In genomic region chr9:95175523-95175922, GRCh38 we compare ENCODE assay signal across 29 cellular contexts.
DNase-seq lines count a peak whose midpoint lies in the region; ATAC-seq and TF ChIP-seq lines count a peak whose summit lies in the region.
"Had no signal": no experiment of that assay in that cellular context is flagged by ENCODE, and none has a peak within 500 bp of the region (broad histone marks: within the 10 kb centered on the region; RNA-seq: fewer than 3 reads in every experiment).

No MANE protein-coding gene starts in this region.

- H3K36me3 Mint-ChIP-seq in endothelial cell (ENCODE audit: low read depth, unreplicated experiment) (no peaks in the 10 kb centered on the region), osteocyte (ENCODE audit: unreplicated experiment) (no peaks in the 10 kb centered on the region)

- ATAC-seq in GM18867 (IDR thresholded peaks at IDR 0.05; ENCODE audit: unreplicated experiment): no peak
- ATAC-seq: K562; mucosa of descending colon; Panc1; stimulated activated naive B cell treated with anti-CD40 and anti-IgM and Interleukin-4, amounts not matched to agents 10 μg/mL and 1 μg/mL and 100 μg/mL, for 72 hours had no signal

- H3K4me3 Mint-ChIP-seq in endothelial cell (ENCODE audit: unreplicated experiment): no peak overlapping the region
- H3K4me3 Mint-ChIP-seq in osteocyte (ENCODE audit: unreplicated experiment): no peak overlapping the region
- H3K4me3 Mint-ChIP-seq: activated CD4-positive, alpha-beta memory T cell treated with anti-CD3 and anti-CD28 coated beads, Interleukin-2, amount 10 ng/mL, durations not matched to agents 7 days and 5 days; nephron; stimulated activated naive B cell treated with anti-CD40 and anti-IgM and Interleukin-4, amounts not matched to agents 10 μg/mL and 1 μg/mL and 100 μg/mL, for 72 hours had no signal

- DNase-seq in DMS 273 (lab: John Stamatoyannopoulos, UW; ENCODE audit: unreplicated experiment): peak; percentile 81
- peak; percentile 33 for DNase-seq in NCI-H128 (lab: John Stamatoyannopoulos, UW; ENCODE audit: unreplicated experiment)
- DNase-seq in NCI-H2171 treated with DMSO at 0.1 percent for 48 hours (lab: John Stamatoyannopoulos, UW): peak; percentile 97
- DNase-seq in endothelial cell (ENCODE audit: low spot score): no peak
- DNase-seq in dermis blood vessel endothelial cell: no peak
- DNase-seq in osteocyte (ENCODE audit: extremely low spot score, unreplicated experiment): no peak
- DNase-seq in KG1 (lab: John Stamatoyannopoulos, UW): no peak
- DNase-seq: ACHN; activated CD4-positive, alpha-beta memory T cell treated with anti-CD3 and anti-CD28 coated beads, Interleukin-2, amount 10 ng/mL, durations not matched to agents 7 days and 5 days; activated gamma-delta T cell; activated T-cell treated with anti-CD3 and anti-CD28 coated beads for 4 hours; Calu3; EL; head of caudate nucleus; kidney glomerular epithelial cell; mucosa of descending colon; NCI-H2029; posterior cingulate gyrus; right lobe of liver; SIG-M5; stimulated activated CD4-positive, alpha-beta T cell treated with anti-CD3 and anti-CD28 coated beads, Interleukin-12 subunit alpha, Interleukin-12 subunit beta, amount 100 ng/mL, for 4 hours; stimulated activated CD4-positive, alpha-beta T cell treated with anti-CD3 and anti-CD28 coated beads, Interleukin-4, amount 100 ng/mL, for 24 hours; stimulated activated naive B cell treated with anti-CD40 and anti-IgM and Interleukin-4, amounts not matched to agents 10 μg/mL and 1 μg/mL and 100 μg/mL, for 72 hours; testis; uterus had no signal

- H3K27ac Mint-ChIP-seq in endothelial cell (ENCODE audit: unreplicated experiment) (peak overlapping the region; percentile 11), osteocyte (ENCODE audit: unreplicated experiment) (no peak overlapping the region)
- H3K27ac Mint-ChIP-seq: activated CD4-positive, alpha-beta memory T cell treated with anti-CD3 and anti-CD28 coated beads, Interleukin-2, amount 10 ng/mL, durations not matched to agents 7 days and 5 days; nephron; stimulated activated naive B cell treated with anti-CD40 and anti-IgM and Interleukin-4, amounts not matched to agents 10 μg/mL and 1 μg/mL and 100 μg/mL, for 72 hours had no signal

- no peaks in the 10 kb centered on the region for H3K9me3 Mint-ChIP-seq in endothelial cell (ENCODE audit: unreplicated experiment)
- no peaks in the 10 kb centered on the region for H3K9me3 Mint-ChIP-seq in osteocyte (ENCODE audit: unreplicated experiment)
- H3K9me3 Mint-ChIP-seq: activated CD4-positive, alpha-beta memory T cell treated with anti-CD3 and anti-CD28 coated beads, Interleukin-2, amount 10 ng/mL, durations not matched to agents 7 days and 5 days; nephron; stimulated activated naive B cell treated with anti-CD40 and anti-IgM and Interleukin-4, amounts not matched to agents 10 μg/mL and 1 μg/mL and 100 μg/mL, for 72 hours had no signal

- TF ChIP-seq CTCF in endothelial cell (IDR thresholded peaks at IDR 0.05; ENCODE audit: unreplicated experiment) (no peak), osteocyte (IDR thresholded peaks at IDR 0.05) (no peak)

- peaks cover 3% of the 10 kb centered on the region for H3K27me3 Mint-ChIP-seq in endothelial cell (ENCODE audit: unreplicated experiment)
- H3K27me3 Mint-ChIP-seq in osteocyte (ENCODE audit: unreplicated experiment): no peaks in the 10 kb centered on the region
- H3K27me3 Mint-ChIP-seq: activated CD4-positive, alpha-beta memory T cell treated with anti-CD3 and anti-CD28 coated beads, Interleukin-2, amount 10 ng/mL, durations not matched to agents 7 days and 5 days; stimulated activated naive B cell treated with anti-CD40 and anti-IgM and Interleukin-4, amounts not matched to agents 10 μg/mL and 1 μg/mL and 100 μg/mL, for 72 hours had no signal

- H3K4me1 Mint-ChIP-seq in endothelial cell (ENCODE audit: unreplicated experiment) (peaks cover 9% of the 10 kb centered on the region), osteocyte (ENCODE audit: unreplicated experiment) (peaks cover 25% of the 10 kb centered on the region)

Comparison
In these comparisons a context has a peak if more than half of its experiments do, and no peak if none do; other contexts are left out.
1. DNase-seq: peak in DMS 273 (single experiment), NCI-H128 (single experiment) and NCI-H2171 treated with DMSO at 0.1 percent for 48 hours (single experiment); none in endothelial cell (single experiment), dermis blood vessel endothelial cell (single experiment), osteocyte (single experiment) and KG1 (single experiment).